ENCODE assay signal across 9 cellular contexts in genomic region chr3:128804817-128805166, GRCh38.
DNase-seq lines count a peak whose midpoint lies in the region; ATAC-seq and TF ChIP-seq lines count a peak whose summit lies in the region.
"Had no signal": no experiment of that assay in that cellular context is flagged by ENCODE, and none has a peak within 500 bp of the region (broad histone marks: within the 10 kb centered on the region; RNA-seq: fewer than 3 reads in every experiment).

No MANE protein-coding gene starts in this region.

- CTCF ChIA-PET in CD8-positive, alpha-beta T cell (lab: Charles Lee) = interaction anchor here (0.9 to 4.9 kb wide), 6 partner anchors 9 to 124 kb away, joined by 3 to 24 read pairs (median 10); no protein-coding TSS in a partner anchor
- CTCF ChIA-PET in OCI-LY7 (lab: Charles Lee; ENCODE audit: unreplicated experiment) = no interaction called here

- no peaks in the 10 kb centered on the region for H3K9me3 ChIP-seq in CD8-positive, alpha-beta T cell (ENCODE audit: low read length)
- H3K9me3 ChIP-seq in OCI-LY7 (ENCODE audit: low read length) (no peaks in the 10 kb centered on the region), esophagus squamous epithelium (no peaks in the 10 kb centered on the region), neutrophil (no peaks in the 10 kb centered on the region)

- H3K4me3 Mint-ChIP-seq in CD8-positive, alpha-beta T cell = peak overlapping the region; percentile 75

- H3K36me3 ChIP-seq in CD8-positive, alpha-beta T cell (ENCODE audit: insufficient read depth, low read length) = peaks cover 19% of the 10 kb centered on the region
- H3K36me3 ChIP-seq in OCI-LY7 (ENCODE audit: insufficient read depth, low read length) (peaks cover 67% of the 10 kb centered on the region), esophagus squamous epithelium (peaks cover 11 to 77% (median 13%) of the 10 kb centered on the region in 3 donors), neutrophil (peaks cover 25% of the 10 kb centered on the region)

- peak overlapping the region; percentile 66 for H3K27ac ChIP-seq in CD8-positive, alpha-beta T cell (ENCODE audit: low read depth, low read length)
- H3K27ac ChIP-seq in OCI-LY7 (ENCODE audit: low read depth, low read length, poor library complexity, severe bottlenecking) (peak overlapping the region; percentile 6), esophagus squamous epithelium (peak overlapping the region; percentile 10 to 70 (median 56)), neutrophil (peak overlapping the region; percentile 94)

- H3K36me3 Mint-ChIP-seq in CD8-positive, alpha-beta T cell = peaks cover 61% of the 10 kb centered on the region

- peaks cover 63% of the 10 kb centered on the region for H3K4me1 Mint-ChIP-seq in CD8-positive, alpha-beta T cell (ENCODE audit: low read depth)

- no peaks in the 10 kb centered on the region for H3K27me3 ChIP-seq in CD8-positive, alpha-beta T cell (ENCODE audit: insufficient read depth, low read length)
- no peaks in the 10 kb centered on the region for H3K27me3 ChIP-seq in esophagus squamous epithelium
- no peaks in the 10 kb centered on the region for H3K27me3 ChIP-seq in neutrophil

- no peaks in the 10 kb centered on the region for H3K9me3 Mint-ChIP-seq in CD8-positive, alpha-beta T cell

- H3K4me2 ChIP-seq in OCI-LY7 (ENCODE audit: low read length) = peak overlapping the region; percentile 74

- TF ChIP-seq POLR2A in esophagus squamous epithelium (IDR thresholded peaks at IDR 0.05) = no peak

- POLR2A ChIA-PET in CD8-positive, alpha-beta T cell (lab: Charles Lee) = interaction anchor here (0.6 to 2.3 kb wide), 10 partner anchors 9 to 183 kb away, joined by 3 to 25 read pairs (median 4); partner anchors contain the start of gene RAB7A
- POLR2A ChIA-PET in OCI-LY7 (lab: Charles Lee) = interaction anchor here (0.8 to 1.2 kb wide), 3 partner anchors 10 to 310 kb away, joined by 3 to 5 read pairs (median 4); no protein-coding TSS in a partner anchor

- no peak for ATAC-seq in CD8-positive, alpha-beta T cell
- ATAC-seq in GM18502 (IDR thresholded peaks at IDR 0.05; ENCODE audit: poor library complexity, unreplicated experiment) = no peak
- ATAC-seq in GM19395 (IDR thresholded peaks at IDR 0.05; ENCODE audit: unreplicated experiment) = no peak

- intact Hi-C loops in CD8-positive, alpha-beta T cell (cut with DNase I, micrococcal nuclease) = loop anchor here (1.0 to 5.0 kb wide), 5 partner anchors 9 to 188 kb away; partner anchors contain the start of gene RAB7A (in 2 of the 2)
- intact Hi-C loops in OCI-LY7 (cut with micrococcal nuclease; ENCODE audit: unreplicated experiment) = no loop called here
- intact Hi-C loops in esophagus squamous epithelium (cut with DNase I) = no loop called here

- H3K4me1 ChIP-seq in CD8-positive, alpha-beta T cell (ENCODE audit: insufficient read depth, low read length) = peaks cover 49% of the 10 kb centered on the region
- H3K4me1 ChIP-seq in OCI-LY7 (ENCODE audit: insufficient read depth, low read length, poor library complexity, severe bottlenecking) (peaks cover 27% of the 10 kb centered on the region), esophagus squamous epithelium (peaks cover 5 to 72% (median 21%) of the 10 kb centered on the region in 3 donors), neutrophil (ENCODE audit: control insufficient read depth in 1 of 2, insufficient read depth in 1 of 2, low read depth in 1 of 2, low read length in 1 of 2) (peaks cover 75 to 83% of the 10 kb centered on the region in 2 experiments)

- DNase-seq in CD8-positive, alpha-beta T cell = no peak
- DNase-seq in OCI-LY7 (ENCODE audit: low spot score) = no peak
- no peak for DNase-seq in esophagus squamous epithelium (lab: John Stamatoyannopoulos, UW)
- no peak for DNase-seq in iPS-NIHi7 (ENCODE audit: extremely low spot score)
- DNase-seq in DMS53 treated with DMSO at 0.1 percent for 48 hours (lab: John Stamatoyannopoulos, UW; ENCODE audit: unreplicated experiment) = no peak
- DNase-seq: NCI-H1092 had no signal

- H3K27ac Mint-ChIP-seq in CD8-positive, alpha-beta T cell = peak overlapping the region; percentile 97

- no peak overlapping the region for H2AFZ ChIP-seq in OCI-LY7 (ENCODE audit: low read length)

- H3K4me3 ChIP-seq in CD8-positive, alpha-beta T cell (ENCODE audit: low read depth, low read length) = peak overlapping the region; percentile 36
- no peak overlapping the region for H3K4me3 ChIP-seq in OCI-LY7 (ENCODE audit: low read depth, low read length, poor library complexity, severe bottlenecking)
- H3K4me3 ChIP-seq in esophagus squamous epithelium = peak overlapping the region in 1 of 4 donors; percentile 16
- peak overlapping the region in 1 of 2 experiments; percentile 58 for H3K4me3 ChIP-seq in neutrophil (ENCODE audit: low read depth in 1 of 2, low read length in 1 of 2)

- no peak for TF ChIP-seq CTCF in CD8-positive, alpha-beta T cell (IDR thresholded peaks at IDR 0.05)
- no peak for TF ChIP-seq CTCF in OCI-LY7 (conservative IDR thresholded peaks at IDR 0.05; ENCODE audit: low read length)
- TF ChIP-seq CTCF in esophagus squamous epithelium (IDR thresholded peaks at IDR 0.05) = no peak
- TF ChIP-seq CTCF in neutrophil (IDR thresholded peaks at IDR 0.05) = no peak

- 72 to 84% methylated on average over 5 of the region's 5 CpGs for WGBS in esophagus squamous epithelium, 2 donors

- 0 out of 2 replicates have a peak, but pooled peaks cover 4% of the 10 kb centered on the region for H4K20me1 ChIP-seq in OCI-LY7 (ENCODE audit: insufficient read depth, low read length)

- H3K9me2 ChIP-seq in OCI-LY7 (ENCODE audit: insufficient read depth, low read length) = no peaks in the 10 kb centered on the region

- H3K27me3 Mint-ChIP-seq in CD8-positive, alpha-beta T cell (ENCODE audit: low read depth) = no peaks in the 10 kb centered on the region

- BruUV-seq in OCI-LY7 (replicated peaks; lab: Mats Ljungman, UMichigan) = no TSS peak

- peaks cover 9% of the 10 kb centered on the region; the same call in 1 of the 2 replicates for H3K79me2 ChIP-seq in OCI-LY7 (ENCODE audit: insufficient read depth, low read depth, low read length)

Comparison
In these comparisons a context has a peak if more than half of its experiments do, and no peak if none do; other contexts are left out.
1. H3K27ac ChIP-seq: peak in every context shown above with its lines; median percentile 94 in neutrophil; 66 in CD8-positive, alpha-beta T cell; 56 in esophagus squamous epithelium; 6 in OCI-LY7.
2. intact Hi-C loops: an anchor here in CD8-positive, alpha-beta T cell (1.0 to 5.0 kb wide); none called in OCI-LY7 and esophagus squamous epithelium.